In the genomic region with DNA sequence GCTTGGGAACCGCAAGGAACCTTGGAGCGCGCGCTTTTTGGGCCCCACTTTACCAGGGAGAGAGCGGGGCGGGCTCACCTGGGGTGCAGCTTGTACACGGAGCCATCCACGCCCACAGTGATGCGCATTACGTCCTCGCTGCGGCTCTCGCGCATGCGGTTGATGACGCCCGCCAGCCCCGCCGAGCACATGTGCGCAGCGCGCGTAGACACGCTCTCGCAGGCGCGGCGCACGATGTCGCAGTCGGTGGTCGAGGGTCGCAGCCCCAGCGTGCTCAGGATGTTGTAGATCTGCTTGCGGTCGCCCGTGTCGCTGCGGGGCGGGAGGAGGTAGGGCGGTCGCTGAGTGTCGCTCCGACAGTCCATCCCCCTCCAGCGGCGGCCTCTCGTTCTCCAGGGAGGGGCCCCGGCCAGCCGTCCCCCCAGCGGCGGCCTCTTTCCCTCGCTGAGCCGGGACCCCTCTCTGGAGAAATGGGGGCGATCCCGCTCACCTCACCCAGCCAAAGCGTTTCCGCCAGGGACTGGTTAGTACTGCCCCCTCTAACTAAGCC, we compare ENCODE assay signal across 8 cellular contexts. TPM values are rescaled to one million over a fixed set of nuclear protein-coding genes. Genes with fewer than 3 reads are reported as not detected.
DNase-seq lines count a peak whose midpoint lies in the region; ATAC-seq lines count a peak whose summit lies in the region.

No MANE protein-coding gene starts in this region.

- DNase-seq in NT2/D1 (ENCODE audit: low read depth, low spot score) (no peak), NCI-H1092 (lab: John Stamatoyannopoulos, UW) (no peak), glomerular visceral epithelial cell (ENCODE audit: extremely low spot score) (no peak), AG08396 (ENCODE audit: low spot score) (no peak)
- peak in 1 of 2 donors; percentile 23 for DNase-seq in activated naive CD4-positive, alpha-beta T cell treated with anti-CD3 and anti-CD28 coated beads, Interleukin-2, amount 50 U/mL, for 72 hours (ENCODE audit: low spot score in 2 of 2)
- DNase-seq in stimulated activated CD4-positive, alpha-beta T cell treated with anti-CD3 and anti-CD28 coated beads, Interleukin-15, amount 100 ng/mL, for 48 hours (ENCODE audit: low read depth in 2 of 2) = peak; percentile 44 to 45

- no peaks in the 10 kb centered on the region for H3K9me3 Mint-ChIP-seq in activated naive CD4-positive, alpha-beta T cell treated with anti-CD3 and anti-CD28 coated beads, Interleukin-2, amount 50 U/mL, for 72 hours

- peak overlapping the region; percentile 70 for H3K9ac ChIP-seq in NT2/D1 (ENCODE audit: insufficient read length, low read depth)
- H3K9ac ChIP-seq in iPS-15b (ENCODE audit: low read depth, low read length) = no peak overlapping the region

- peak; percentile 52 to 59 for ATAC-seq in activated naive CD4-positive, alpha-beta T cell treated with anti-CD3 and anti-CD28 coated beads, Interleukin-2, amount 50 U/mL, for 72 hours
- no peak for ATAC-seq in HG02852 (IDR thresholded peaks at IDR 0.05; ENCODE audit: unreplicated experiment)

- H3K4me3 ChIP-seq in NT2/D1 (ENCODE audit: insufficient read length, low read depth) = peak overlapping the region; percentile 57
- peak overlapping the region; percentile 67 for H3K4me3 ChIP-seq in iPS-15b (ENCODE audit: low read depth, low read length)

- no peaks in the 10 kb centered on the region for H3K36me3 ChIP-seq in NT2/D1 (ENCODE audit: insufficient read depth, insufficient read length, low read length)
- no peaks in the 10 kb centered on the region for H3K36me3 ChIP-seq in iPS-15b (ENCODE audit: control insufficient read depth, insufficient read depth, low read length)

- H3K27me3 ChIP-seq in NT2/D1 (ENCODE audit: insufficient read depth, insufficient read length) = peaks cover 24% of the 10 kb centered on the region
- H3K27me3 ChIP-seq in iPS-15b (ENCODE audit: control insufficient read depth, insufficient read depth, low read length) = peaks cover 33% of the 10 kb centered on the region

- H3K4me1 ChIP-seq in NT2/D1 (ENCODE audit: insufficient read depth, insufficient read length) (peaks cover 25% of the 10 kb centered on the region), iPS-15b (ENCODE audit: control insufficient read depth, insufficient read depth, low read length) (peaks cover 4% of the 10 kb centered on the region)

- H3K9me3 ChIP-seq in NT2/D1 (ENCODE audit: insufficient read depth, low read length) = no peaks in the 10 kb centered on the region
- no peaks in the 10 kb centered on the region for H3K9me3 ChIP-seq in iPS-15b (ENCODE audit: control insufficient read depth, insufficient read depth, low read length)

- no peak overlapping the region for H3K27ac Mint-ChIP-seq in activated naive CD4-positive, alpha-beta T cell treated with anti-CD3 and anti-CD28 coated beads, Interleukin-2, amount 50 U/mL, for 72 hours

- no peaks in the 10 kb centered on the region for H3K36me3 Mint-ChIP-seq in activated naive CD4-positive, alpha-beta T cell treated with anti-CD3 and anti-CD28 coated beads, Interleukin-2, amount 50 U/mL, for 72 hours

RNA-seq across cellular contexts. Expression of a gene that starts 4.4 kb away (rescaled TPM):
- not detected for total RNA-seq in activated naive CD4-positive, alpha-beta T cell treated with anti-CD3 and anti-CD28 coated beads, Interleukin-2, amount 50 U/mL, for 72 hours

RNA-seq across cellular contexts. Expression of a gene that starts 22.1 kb away (rescaled TPM):
- 100 to 1,000 TPM; 129 to 212 TPM for total RNA-seq in activated naive CD4-positive, alpha-beta T cell treated with anti-CD3 and anti-CD28 coated beads, Interleukin-2, amount 50 U/mL, for 72 hours

RNA-seq across cellular contexts. Expression of a gene that starts 41.3 kb away (rescaled TPM):
- 10 to 100 TPM; 14.6 to 26.9 TPM for total RNA-seq in activated naive CD4-positive, alpha-beta T cell treated with anti-CD3 and anti-CD28 coated beads, Interleukin-2, amount 50 U/mL, for 72 hours

RNA-seq across cellular contexts. Expression of a gene that starts 43.7 kb away (rescaled TPM):
- total RNA-seq in activated naive CD4-positive, alpha-beta T cell treated with anti-CD3 and anti-CD28 coated beads, Interleukin-2, amount 50 U/mL, for 72 hours = 1 to 10 TPM in 1 of 2 donors, under 1 TPM in 1; 0.80 to 1.2 TPM

RNA-seq across cellular contexts. Expression of a gene that starts 55.3 kb away (rescaled TPM):
- 10 to 100 TPM; 45.2 to 72.9 TPM for total RNA-seq in activated naive CD4-positive, alpha-beta T cell treated with anti-CD3 and anti-CD28 coated beads, Interleukin-2, amount 50 U/mL, for 72 hours

Comparison
In these comparisons a context has a peak if more than half of its experiments do, and no peak if none do; other contexts are left out.
1. DNase-seq: peak in stimulated activated CD4-positive, alpha-beta T cell treated with anti-CD3 and anti-CD28 coated beads, Interleukin-15, amount 100 ng/mL, for 48 hours (2 of 2); none in NT2/D1 (single experiment), NCI-H1092 (single experiment), glomerular visceral epithelial cell (single experiment) and AG08396 (single experiment).